12 cellular contexts compared by ENCODE assay signal in genomic region chr7:361680-362415, GRCh38.
DNase-seq lines count a peak whose midpoint lies in the region; ATAC-seq and TF ChIP-seq lines count a peak whose summit lies in the region.
"Had no signal": no experiment of that assay in that cellular context is flagged by ENCODE, and none has a peak within 500 bp of the region (broad histone marks: within the 10 kb centered on the region; RNA-seq: fewer than 3 reads in every experiment).

No MANE protein-coding gene starts in this region.

- no peak for TF ChIP-seq CTCF in activated CD8-positive, alpha-beta T cell treated with anti-CD3 and anti-CD28 coated beads for 36 hours (IDR thresholded peaks at IDR 0.05)

- POLR2A ChIA-PET in activated CD8-positive, alpha-beta T cell treated with anti-CD3 and anti-CD28 coated beads for 36 hours (lab: Charles Lee): interaction anchor here (0.6 to 1.7 kb wide), 8 partner anchors 9 to 360 kb away, joined by 3 to 10 read pairs (median 3); partner anchors contain the start of gene PDGFA

- 68% methylated on average over 14 of the region's 18 CpGs for WGBS in right cardiac atrium

- intact Hi-C loops in activated CD4-positive, alpha-beta T cell treated with anti-CD3 and anti-CD28 coated beads, Interleukin-2, amount 10 ng/mL, durations not matched to agents 24 days and 14 days (cut with micrococcal nuclease): loop anchor here (5.0 to 10.0 kb wide), 2 partner anchors 155 to 243 kb away; partner anchors contain the start of gene PDGFA
- intact Hi-C loops in activated CD8-positive, alpha-beta T cell treated with anti-CD3 and anti-CD28 coated beads for 36 hours (cut with micrococcal nuclease): no loop called here
- intact Hi-C loops in right cardiac atrium (cut with DNase I) (no loop called here), posterior vena cava (cut with DNase I) (no loop called here)

- H3K9me3 ChIP-seq in right cardiac atrium (ENCODE audit: control insufficient read depth, low read length): no peaks in the 10 kb centered on the region
- H3K9me3 ChIP-seq: A549 had no signal

- no peak overlapping the region for H3K27ac ChIP-seq in right cardiac atrium (ENCODE audit: low read length)
- H3K27ac ChIP-seq: A549, tibial nerve had no signal

- no peaks in the 10 kb centered on the region for H3K27me3 ChIP-seq in right cardiac atrium (ENCODE audit: control insufficient read depth, insufficient read depth)

- no peak for ATAC-seq in activated CD8-positive, alpha-beta T cell treated with anti-CD3 and anti-CD28 coated beads for 36 hours
- no peak for ATAC-seq in right cardiac atrium
- ATAC-seq in stimulated activated effector memory CD8-positive, alpha-beta T cell treated with anti-CD3 and anti-CD28 coated beads, Interleukin-12 subunit alpha, Interleukin-12 subunit beta, amount 100 ng/mL, for 72 hours: no peak
- ATAC-seq in GM21576 (IDR thresholded peaks at IDR 0.05; ENCODE audit: unreplicated experiment): no peak
- ATAC-seq: A549 had no signal

- no peak for DNase-seq in activated CD4-positive, alpha-beta T cell treated with anti-CD3 and anti-CD28 coated beads, Interleukin-2, amount 10 ng/mL, durations not matched to agents 24 days and 14 days
- no peak for DNase-seq in activated CD4-positive, alpha-beta T cell treated with anti-CD3 and anti-CD28 coated beads for 1 hour
- no peak for DNase-seq in activated CD8-positive, alpha-beta T cell treated with anti-CD3 and anti-CD28 coated beads for 36 hours
- peak in 2 of 3 donors; percentile 1 to 10 for DNase-seq in right cardiac atrium
- no peak for DNase-seq in stimulated activated effector memory CD8-positive, alpha-beta T cell treated with anti-CD3 and anti-CD28 coated beads, Interleukin-12 subunit alpha, Interleukin-12 subunit beta, amount 100 ng/mL, for 72 hours (ENCODE audit: low spot score in 2 of 2)
- no peak for DNase-seq in H4 (ENCODE audit: low spot score)
- no peak for DNase-seq in posterior vena cava (ENCODE audit: low spot score)
- DNase-seq: mesendoderm, NCI-H446 had no signal

- peak overlapping the region; percentile 34 for H3K4me3 ChIP-seq in right cardiac atrium (ENCODE audit: low read length)
- H3K4me3 ChIP-seq: A549 had no signal

- H3K4me3 Mint-ChIP-seq in activated CD4-positive, alpha-beta T cell treated with anti-CD3 and anti-CD28 coated beads, Interleukin-2, amount 10 ng/mL, durations not matched to agents 24 days and 14 days: peak overlapping the region; percentile 87
- peak overlapping the region; percentile 63 for H3K4me3 Mint-ChIP-seq in activated CD8-positive, alpha-beta T cell treated with anti-CD3 and anti-CD28 coated beads for 36 hours
- peak overlapping the region; percentile 71 for H3K4me3 Mint-ChIP-seq in stimulated activated effector memory CD8-positive, alpha-beta T cell treated with anti-CD3 and anti-CD28 coated beads, Interleukin-12 subunit alpha, Interleukin-12 subunit beta, amount 100 ng/mL, for 72 hours

- CTCF ChIA-PET in activated CD8-positive, alpha-beta T cell treated with anti-CD3 and anti-CD28 coated beads for 36 hours (lab: Charles Lee): interaction anchor here (1.2 to 1.8 kb wide), 3 partner anchors 9 to 19 kb away, joined by 3 to 5 read pairs (median 4); no protein-coding TSS in a partner anchor

- peak overlapping the region; percentile 90 for H3K27ac Mint-ChIP-seq in activated CD4-positive, alpha-beta T cell treated with anti-CD3 and anti-CD28 coated beads, Interleukin-2, amount 10 ng/mL, durations not matched to agents 24 days and 14 days
- H3K27ac Mint-ChIP-seq in activated CD8-positive, alpha-beta T cell treated with anti-CD3 and anti-CD28 coated beads for 36 hours: peak overlapping the region; percentile 89
- H3K27ac Mint-ChIP-seq in stimulated activated effector memory CD8-positive, alpha-beta T cell treated with anti-CD3 and anti-CD28 coated beads, Interleukin-12 subunit alpha, Interleukin-12 subunit beta, amount 100 ng/mL, for 72 hours: peak overlapping the region; percentile 92

- peaks cover 46% of the 10 kb centered on the region for H3K4me1 Mint-ChIP-seq in activated CD4-positive, alpha-beta T cell treated with anti-CD3 and anti-CD28 coated beads, Interleukin-2, amount 10 ng/mL, durations not matched to agents 24 days and 14 days
- peaks cover 63% of the 10 kb centered on the region for H3K4me1 Mint-ChIP-seq in activated CD8-positive, alpha-beta T cell treated with anti-CD3 and anti-CD28 coated beads for 36 hours (ENCODE audit: low read depth)
- H3K4me1 Mint-ChIP-seq in stimulated activated effector memory CD8-positive, alpha-beta T cell treated with anti-CD3 and anti-CD28 coated beads, Interleukin-12 subunit alpha, Interleukin-12 subunit beta, amount 100 ng/mL, for 72 hours: peaks cover 46% of the 10 kb centered on the region

- no peaks in the 10 kb centered on the region for H3K27me3 Mint-ChIP-seq in activated CD4-positive, alpha-beta T cell treated with anti-CD3 and anti-CD28 coated beads, Interleukin-2, amount 10 ng/mL, durations not matched to agents 24 days and 14 days
- no peaks in the 10 kb centered on the region for H3K27me3 Mint-ChIP-seq in activated CD8-positive, alpha-beta T cell treated with anti-CD3 and anti-CD28 coated beads for 36 hours

- H3K4me1 ChIP-seq in right cardiac atrium (ENCODE audit: control insufficient read depth, insufficient read depth, low read length): no peaks in the 10 kb centered on the region
- H3K4me1 ChIP-seq: A549 had no signal

- peaks cover 6% of the 10 kb centered on the region for H3K36me3 Mint-ChIP-seq in activated CD4-positive, alpha-beta T cell treated with anti-CD3 and anti-CD28 coated beads, Interleukin-2, amount 10 ng/mL, durations not matched to agents 24 days and 14 days (ENCODE audit: low read depth)
- H3K36me3 Mint-ChIP-seq in activated CD8-positive, alpha-beta T cell treated with anti-CD3 and anti-CD28 coated beads for 36 hours (ENCODE audit: low read depth): peaks cover 3% of the 10 kb centered on the region
- peaks cover 10% of the 10 kb centered on the region for H3K36me3 Mint-ChIP-seq in stimulated activated effector memory CD8-positive, alpha-beta T cell treated with anti-CD3 and anti-CD28 coated beads, Interleukin-12 subunit alpha, Interleukin-12 subunit beta, amount 100 ng/mL, for 72 hours

- peaks cover 13% of the 10 kb centered on the region for H3K9me3 Mint-ChIP-seq in activated CD4-positive, alpha-beta T cell treated with anti-CD3 and anti-CD28 coated beads, Interleukin-2, amount 10 ng/mL, durations not matched to agents 24 days and 14 days
- H3K9me3 Mint-ChIP-seq in activated CD8-positive, alpha-beta T cell treated with anti-CD3 and anti-CD28 coated beads for 36 hours: peaks cover 5% of the 10 kb centered on the region
- peaks cover 3% of the 10 kb centered on the region for H3K9me3 Mint-ChIP-seq in stimulated activated effector memory CD8-positive, alpha-beta T cell treated with anti-CD3 and anti-CD28 coated beads, Interleukin-12 subunit alpha, Interleukin-12 subunit beta, amount 100 ng/mL, for 72 hours

Comparison
In these comparisons a context has a peak if more than half of its experiments do, and no peak if none do; other contexts are left out.
1. DNase-seq: peak in right cardiac atrium (2 of 3); none in activated CD4-positive, alpha-beta T cell treated with anti-CD3 and anti-CD28 coated beads, Interleukin-2, amount 10 ng/mL, durations not matched to agents 24 days and 14 days (single experiment), activated CD4-positive, alpha-beta T cell treated with anti-CD3 and anti-CD28 coated beads for 1 hour (single experiment), activated CD8-positive, alpha-beta T cell treated with anti-CD3 and anti-CD28 coated beads for 36 hours (single experiment), stimulated activated effector memory CD8-positive, alpha-beta T cell treated with anti-CD3 and anti-CD28 coated beads, Interleukin-12 subunit alpha, Interleukin-12 subunit beta, amount 100 ng/mL, for 72 hours (0 of 2), H4 (single experiment) and posterior vena cava (single experiment).
2. Peak in every context shown above with its lines, with median percentiles within 50 percentile points of each other: H3K27ac Mint-ChIP-seq and H3K4me3 Mint-ChIP-seq.